Comparison of ENCODE assay signal across 8 cellular contexts in genomic region chr10:69179089-69179742, GRCh38. TPM values are rescaled to one million over a fixed set of nuclear protein-coding genes. Genes with fewer than 3 reads are reported as not detected.
DNase-seq lines count a peak whose midpoint lies in the region; ATAC-seq and TF ChIP-seq lines count a peak whose summit lies in the region.

No MANE protein-coding gene starts in this region.

- H3K27ac ChIP-seq in RWPE1: peak overlapping the region; percentile 87

- no peaks in the 10 kb centered on the region for H3K36me3 Mint-ChIP-seq in activated naive CD8-positive, alpha-beta T cell treated with anti-CD3 and anti-CD28 coated beads, Interleukin-2, amount 10 ng/mL, durations not matched to agents 7 days and 5 days

- H3K4me3 Mint-ChIP-seq in activated naive CD8-positive, alpha-beta T cell treated with anti-CD3 and anti-CD28 coated beads, Interleukin-2, amount 10 ng/mL, durations not matched to agents 7 days and 5 days: peak overlapping the region; percentile 91

- DNase-seq in NCI-H1092 (lab: John Stamatoyannopoulos, UW) (peak; percentile 13), NCI-H1092 treated with DMSO at 0.1 percent for 48 hours (lab: John Stamatoyannopoulos, UW) (no peak), RWPE1 (ENCODE audit: low spot score) (peak; percentile 45), medulla oblongata (ENCODE audit: extremely low spot score) (no peak)
- no peak for DNase-seq in activated naive CD8-positive, alpha-beta T cell treated with anti-CD3 and anti-CD28 coated beads, Interleukin-2, amount 10 ng/mL, durations not matched to agents 7 days and 5 days
- DNase-seq in stimulated activated CD4-positive, alpha-beta T cell treated with anti-CD3 and anti-CD28 coated beads, Interleukin-4, amount 100 ng/mL, for 24 hours: peak; percentile 23

- no peak for TF ChIP-seq CTCF in RWPE1 (conservative IDR thresholded peaks at IDR 0.05; ENCODE audit: low read depth)

- CTCF ChIA-PET in RWPE1 (lab: Yijun Ruan, JAX): interaction anchor here (0.6 to 0.7 kb wide), 2 partner anchors 26 to 43 kb away, joined by 3 read pairs; no protein-coding TSS in a partner anchor

- peak; percentile 20 for ATAC-seq in HG02870 (IDR thresholded peaks at IDR 0.05; ENCODE audit: unreplicated experiment)
- peak; percentile 26 for ATAC-seq in activated naive CD8-positive, alpha-beta T cell treated with anti-CD3 and anti-CD28 coated beads, Interleukin-2, amount 10 ng/mL, durations not matched to agents 7 days and 5 days (ENCODE audit: low read depth)

- H3K4me3 ChIP-seq in iPS-18c (ENCODE audit: insufficient read depth, low read depth, low read length): peak overlapping the region; percentile 100

- peak overlapping the region; percentile 100 for H3K27ac Mint-ChIP-seq in activated naive CD8-positive, alpha-beta T cell treated with anti-CD3 and anti-CD28 coated beads, Interleukin-2, amount 10 ng/mL, durations not matched to agents 7 days and 5 days

- no peaks in the 10 kb centered on the region for H3K9me3 ChIP-seq in iPS-18c (ENCODE audit: control insufficient read depth, insufficient read depth, low read length)

- no peaks in the 10 kb centered on the region for H3K9me3 Mint-ChIP-seq in activated naive CD8-positive, alpha-beta T cell treated with anti-CD3 and anti-CD28 coated beads, Interleukin-2, amount 10 ng/mL, durations not matched to agents 7 days and 5 days

- peaks cover 27% of the 10 kb centered on the region for H3K4me1 Mint-ChIP-seq in activated naive CD8-positive, alpha-beta T cell treated with anti-CD3 and anti-CD28 coated beads, Interleukin-2, amount 10 ng/mL, durations not matched to agents 7 days and 5 days

- POLR2A ChIA-PET in RWPE1 (lab: Yijun Ruan, JAX; ENCODE audit: low non-redundant PET): interaction anchor here (0.6 to 1.0 kb wide), 2 partner anchors 16 to 206 kb away, joined by 3 read pairs; no protein-coding TSS in a partner anchor
- POLR2A ChIA-PET in activated naive CD8-positive, alpha-beta T cell treated with anti-CD3 and anti-CD28 coated beads, Interleukin-2, amount 10 ng/mL, durations not matched to agents 7 days and 5 days (lab: Charles Lee): interaction anchor here (0.6 to 1.9 kb wide), 12 partner anchors 8 to 229 kb away, joined by 3 to 6 read pairs (median 4); no protein-coding TSS in a partner anchor

- no peaks in the 10 kb centered on the region for H3K27me3 Mint-ChIP-seq in activated naive CD8-positive, alpha-beta T cell treated with anti-CD3 and anti-CD28 coated beads, Interleukin-2, amount 10 ng/mL, durations not matched to agents 7 days and 5 days

RNA-seq across cellular contexts. Expression of gene SUPV3L1, which starts 0.8 kb away (rescaled TPM):
- total RNA-seq in activated naive CD8-positive, alpha-beta T cell treated with anti-CD3 and anti-CD28 coated beads, Interleukin-2, amount 10 ng/mL, durations not matched to agents 7 days and 5 days: 10 to 100 TPM; 35.6 to 38.3 TPM

RNA-seq across cellular contexts. Expression of gene HKDC1, which starts 40.9 kb away (rescaled TPM):
- total RNA-seq in activated naive CD8-positive, alpha-beta T cell treated with anti-CD3 and anti-CD28 coated beads, Interleukin-2, amount 10 ng/mL, durations not matched to agents 7 days and 5 days: 1 to 10 TPM in 1 of 2 experiments, under 1 TPM in 1; 0.68 to 1.1 TPM

RNA-seq across cellular contexts. Expression of gene VPS26A, which starts 55.2 kb away (rescaled TPM):
- total RNA-seq in activated naive CD8-positive, alpha-beta T cell treated with anti-CD3 and anti-CD28 coated beads, Interleukin-2, amount 10 ng/mL, durations not matched to agents 7 days and 5 days: 10 to 100 TPM; 46.7 to 49.7 TPM

Comparison
In these comparisons a context has a peak if more than half of its experiments do, and no peak if none do; other contexts are left out.
1. DNase-seq: peak in NCI-H1092 (single experiment), RWPE1 (single experiment) and stimulated activated CD4-positive, alpha-beta T cell treated with anti-CD3 and anti-CD28 coated beads, Interleukin-4, amount 100 ng/mL, for 24 hours (single experiment); none in NCI-H1092 treated with DMSO at 0.1 percent for 48 hours (single experiment), activated naive CD8-positive, alpha-beta T cell treated with anti-CD3 and anti-CD28 coated beads, Interleukin-2, amount 10 ng/mL, durations not matched to agents 7 days and 5 days (single experiment) and medulla oblongata (single experiment).